In the genomic region with DNA sequence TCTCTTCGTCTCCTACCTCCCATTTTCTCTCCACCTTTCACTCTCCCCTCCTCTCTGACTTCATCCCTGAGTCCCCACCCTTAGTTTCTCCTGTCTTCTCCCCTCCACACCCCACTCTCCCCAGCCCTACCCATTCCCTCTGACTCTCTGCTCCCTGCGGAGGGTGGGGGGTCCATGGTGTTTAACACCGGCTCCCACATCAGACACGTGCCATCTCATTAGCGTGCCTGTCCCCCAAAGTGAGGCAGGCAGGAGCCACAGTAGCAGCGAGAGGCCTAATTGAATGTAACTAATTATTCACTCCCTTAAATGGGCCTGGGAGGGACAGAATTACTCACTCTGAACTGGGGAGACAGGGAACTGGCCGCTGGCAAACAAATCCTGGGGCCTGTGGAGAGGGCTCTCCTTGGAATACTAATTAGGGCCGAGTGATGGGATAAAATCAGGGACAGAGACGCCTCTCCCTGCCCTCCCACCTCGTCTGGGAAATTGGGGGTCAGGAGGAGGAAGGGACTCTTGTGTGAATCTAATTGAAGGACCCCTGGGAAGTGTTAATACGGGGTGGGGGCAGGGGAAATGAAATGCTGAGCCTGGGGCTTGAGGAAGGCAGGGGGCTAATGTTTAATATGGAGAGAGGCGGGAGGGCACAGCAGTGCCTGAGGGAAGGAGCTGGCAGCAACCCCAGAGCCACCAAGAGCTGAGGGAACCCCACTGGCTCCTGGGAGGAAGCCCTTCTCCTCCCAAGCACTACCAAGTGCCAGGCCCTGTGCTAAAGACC, we compare ENCODE assay signal across 2 cellular contexts.
TF ChIP-seq lines count a peak whose summit lies in the region.

No MANE protein-coding gene starts in this region.

TF ChIP-seq in GM12891, 5 proteins besides CTCF, POLR2A, EP300 and RAD21:
- TF ChIP-seq TAF1 (IDR thresholded peaks at IDR 0.05; ENCODE audit: low read depth, low read length) = no peak

TF ChIP-seq in WTC11, 78 proteins besides CTCF, POLR2A, EP300 and RAD21:
- TF ChIP-seq ZBTB21 (CRISPR knock-in tag; IDR thresholded peaks at IDR 0.05; ENCODE audit: borderline replicate concordance) (no peak), ZNF121 (CRISPR knock-in tag; IDR thresholded peaks at IDR 0.05) (no peak), TEAD1 (CRISPR knock-in tag; IDR thresholded peaks at IDR 0.05) (no peak), GRHL2 (CRISPR knock-in tag; IDR thresholded peaks at IDR 0.05; ENCODE audit: insufficient replicate concordance, severe bottlenecking) (no peak), NFE2L1 (CRISPR knock-in tag; IDR thresholded peaks at IDR 0.05) (no peak), EMX1 (CRISPR knock-in tag; IDR thresholded peaks at IDR 0.05) (no peak), GABPB1 (CRISPR knock-in tag; IDR thresholded peaks at IDR 0.05) (no peak), IRF2 (CRISPR knock-in tag; IDR thresholded peaks at IDR 0.05; ENCODE audit: borderline replicate concordance, low read depth) (no peak), ZNF671 (CRISPR knock-in tag; IDR thresholded peaks at IDR 0.05) (no peak), RELA (CRISPR knock-in tag; IDR thresholded peaks at IDR 0.05; ENCODE audit: borderline replicate concordance) (no peak), ZNF423 (CRISPR knock-in tag; IDR thresholded peaks at IDR 0.05) (no peak), GTF2I (CRISPR knock-in tag; conservative IDR thresholded peaks at IDR 0.05) (no peak), MYBL2 (CRISPR knock-in tag; IDR thresholded peaks at IDR 0.05) (no peak), ZNF232 (CRISPR knock-in tag; IDR thresholded peaks at IDR 0.05) (no peak), ZNF138 (CRISPR knock-in tag; conservative IDR thresholded peaks at IDR 0.05) (no peak), NR1H2 (CRISPR knock-in tag; IDR thresholded peaks at IDR 0.05) (no peak), NR3C1 (CRISPR knock-in tag; conservative IDR thresholded peaks at IDR 0.05; ENCODE audit: low read depth) (no peak), AFF4 (CRISPR knock-in tag; IDR thresholded peaks at IDR 0.05; ENCODE audit: borderline replicate concordance) (no peak), FOXP1 (CRISPR knock-in tag; IDR thresholded peaks at IDR 0.05; ENCODE audit: borderline replicate concordance) (no peak)
- TF ChIP-seq, protein P1, sequence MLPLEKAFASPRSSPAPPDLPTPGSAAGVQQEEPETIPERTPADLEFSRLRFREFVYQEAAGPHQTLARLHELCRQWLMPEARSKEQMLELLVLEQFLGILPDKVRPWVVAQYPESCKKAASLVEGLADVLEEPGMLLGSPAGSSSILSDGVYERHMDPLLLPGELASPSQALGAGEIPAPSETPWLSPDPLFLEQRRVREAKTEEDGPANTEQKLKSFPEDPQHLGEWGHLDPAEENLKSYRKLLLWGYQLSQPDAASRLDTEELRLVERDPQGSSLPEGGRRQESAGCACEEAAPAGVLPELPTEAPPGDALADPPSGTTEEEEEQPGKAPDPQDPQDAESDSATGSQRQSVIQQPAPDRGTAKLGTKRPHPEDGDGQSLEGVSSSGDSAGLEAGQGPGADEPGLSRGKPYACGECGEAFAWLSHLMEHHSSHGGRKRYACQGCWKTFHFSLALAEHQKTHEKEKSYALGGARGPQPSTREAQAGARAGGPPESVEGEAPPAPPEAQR (CRISPR knock-in tag; IDR thresholded peaks at IDR 0.05) = no peak
